26 cellular contexts compared by ENCODE assay signal in genomic region chr6:105838156-105838555, GRCh38.
DNase-seq lines count a peak whose midpoint lies in the region; ATAC-seq and TF ChIP-seq lines count a peak whose summit lies in the region.
"Had no signal": no experiment of that assay in that cellular context is flagged by ENCODE, and none has a peak within 500 bp of the region (broad histone marks: within the 10 kb centered on the region; RNA-seq: fewer than 3 reads in every experiment).

No MANE protein-coding gene starts in this region.

- CTCF ChIA-PET in OCI-LY7 (lab: Charles Lee; ENCODE audit: unreplicated experiment): no interaction called here

- H3K9me3 ChIP-seq in OCI-LY7 (ENCODE audit: low read length): no peaks in the 10 kb centered on the region
- H3K9me3 ChIP-seq: mucosa of descending colon, ovary had no signal

- TF ChIP-seq CTCF in OCI-LY7 (conservative IDR thresholded peaks at IDR 0.05; ENCODE audit: low read length): no peak
- TF ChIP-seq CTCF in fibroblast of mammary gland (conservative IDR thresholded peaks at IDR 0.05; ENCODE audit: control insufficient read depth, insufficient read depth, low read depth, low read length): no peak

- intact Hi-C loops in OCI-LY7 (cut with micrococcal nuclease; ENCODE audit: unreplicated experiment): loop anchor here (5.0 kb wide), 1 partner anchor 59 kb away; no protein-coding TSS in a partner anchor

- no peaks in the 10 kb centered on the region for H3K36me3 ChIP-seq in OCI-LY7 (ENCODE audit: insufficient read depth, low read length)
- H3K36me3 ChIP-seq: ovary had no signal

- H4K20me1 ChIP-seq in OCI-LY7 (ENCODE audit: insufficient read depth, low read length): no peaks in the 10 kb centered on the region

- POLR2A ChIA-PET in OCI-LY7 (lab: Charles Lee): interaction anchor here (1.6 to 3.5 kb wide), 2 partner anchors 12 to 27 kb away, joined by 3 to 20 read pairs; no protein-coding TSS in a partner anchor

- no peak overlapping the region for H3K27ac ChIP-seq in OCI-LY7 (ENCODE audit: low read depth, low read length, poor library complexity, severe bottlenecking)
- H3K27ac ChIP-seq: ovary, VCaP had no signal

- peaks cover 49% of the 10 kb centered on the region for H3K4me1 ChIP-seq in OCI-LY7 (ENCODE audit: insufficient read depth, low read length, poor library complexity, severe bottlenecking)

- ATAC-seq in HG02840 (IDR thresholded peaks at IDR 0.05; ENCODE audit: low FRiP score, unreplicated experiment) (no peak), GM21423 (IDR thresholded peaks at IDR 0.05; ENCODE audit: unreplicated experiment) (no peak)
- ATAC-seq: activated CD8-positive, alpha-beta T cell treated with anti-CD3 and anti-CD28 coated beads, Interleukin-2, amount 10 ng/mL, durations not matched to agents 7 days and 5 days; activated T-helper 17 cell treated with anti-CD3 and anti-CD28 coated beads, Interleukin-2, amount 50 U/mL, for 72 hours; HCT116; HepG2; left colon; mucosa of descending colon; stimulated activated effector memory CD8-positive, alpha-beta T cell treated with anti-CD3 and anti-CD28 coated beads, Interleukin-12 subunit alpha, Interleukin-12 subunit beta, amount 100 ng/mL, for 72 hours had no signal

- H3K4me3 ChIP-seq in OCI-LY7 (ENCODE audit: low read depth, low read length, poor library complexity, severe bottlenecking) (no peak overlapping the region), fibroblast of mammary gland (ENCODE audit: control insufficient read depth, low read depth, low read length) (no peak overlapping the region)
- H3K4me3 ChIP-seq: mucosa of descending colon, ovary had no signal

- DNase-seq in GM03348 (ENCODE audit: low spot score) (peak; percentile 65), OCI-LY7 (ENCODE audit: low spot score) (no peak), fibroblast of mammary gland (ENCODE audit: low read depth) (peak; percentile 67), middle frontal gyrus (ENCODE audit: extremely low spot score, low spot score) (no peak), AG08396 (ENCODE audit: low spot score) (no peak)
- DNase-seq: activated CD4-positive, alpha-beta T cell treated with anti-CD3 and anti-CD28 coated beads for 4 hours; activated CD8-positive, alpha-beta T cell treated with anti-CD3 and anti-CD28 coated beads, Interleukin-2, amount 10 ng/mL, durations not matched to agents 7 days and 5 days; AML-193; anterior cingulate cortex; CD8-positive, alpha-beta memory T cell; DMS 273 treated with DMSO at 0.1 percent for 48 hours; effector CD8-positive, alpha-beta T cell; Karpas-422; left colon; NCI-H1436 treated with DMSO at 0.1 percent for 48 hours; ovary; substantia nigra; T1000 had no signal

- BruUV-seq in OCI-LY7 (replicated peaks; lab: Mats Ljungman, UMichigan): no TSS peak

- no peaks in the 10 kb centered on the region for H3K79me2 ChIP-seq in OCI-LY7 (ENCODE audit: insufficient read depth, low read depth, low read length)

- H2AFZ ChIP-seq in OCI-LY7 (ENCODE audit: low read length): peak overlapping the region; percentile 99; the same call in 1 of the 2 replicates

- H3K4me2 ChIP-seq in OCI-LY7 (ENCODE audit: low read length): no peak overlapping the region

- H3K9me2 ChIP-seq in OCI-LY7 (ENCODE audit: insufficient read depth, low read length): no peaks in the 10 kb centered on the region

Comparison
In these comparisons a context has a peak if more than half of its experiments do, and no peak if none do; other contexts are left out.
1. DNase-seq: peak in GM03348 (single experiment) and fibroblast of mammary gland (single experiment); none in OCI-LY7 (single experiment), middle frontal gyrus (single experiment) and AG08396 (single experiment).